In the genomic region with DNA sequence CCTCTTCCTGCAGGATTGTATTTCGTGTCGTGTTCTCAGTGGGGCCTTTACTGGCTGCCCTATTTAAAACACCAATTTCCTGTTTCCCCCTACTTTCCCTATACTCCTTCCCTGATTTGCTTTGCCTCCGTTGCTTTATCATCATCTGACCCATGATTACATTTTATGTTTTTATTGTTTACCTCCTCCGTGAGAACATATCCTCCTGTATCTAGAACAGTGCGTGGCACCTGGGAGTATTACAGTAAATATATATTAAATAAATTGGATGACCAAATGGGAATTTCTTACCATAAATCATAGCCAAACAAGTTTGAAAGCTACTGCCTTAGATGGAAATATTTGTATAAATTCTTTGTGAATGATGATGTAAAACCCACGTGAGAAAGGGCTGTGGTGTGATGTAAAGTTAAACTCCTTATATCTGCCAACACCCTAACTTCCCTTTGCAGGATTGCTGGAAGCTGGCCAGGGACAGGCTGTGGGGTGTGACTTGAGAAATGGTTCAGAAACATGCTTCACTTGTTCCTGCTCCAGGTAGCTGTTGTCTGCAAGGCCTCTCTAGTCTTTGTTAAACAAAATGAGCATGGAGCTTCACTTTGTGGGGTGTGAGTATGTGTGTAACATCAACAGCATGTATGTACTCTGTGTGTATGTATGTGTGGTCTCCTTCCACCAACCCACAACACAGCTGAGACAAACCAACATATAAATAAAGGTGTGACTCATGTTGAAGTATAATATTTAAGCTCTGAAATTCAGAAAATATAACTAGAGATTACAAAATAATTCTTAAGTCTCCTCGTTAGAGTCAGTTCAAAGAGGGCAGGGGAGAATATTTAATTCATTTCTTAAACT, we compare ENCODE assay signal across 1 cellular context.
TF ChIP-seq lines count a peak whose summit lies in the region.

No MANE protein-coding gene starts in this region.

TF ChIP-seq in GM23338, 12 proteins besides CTCF, POLR2A, EP300 and RAD21 (continued from another document):
- TF ChIP-seq, protein P1, sequence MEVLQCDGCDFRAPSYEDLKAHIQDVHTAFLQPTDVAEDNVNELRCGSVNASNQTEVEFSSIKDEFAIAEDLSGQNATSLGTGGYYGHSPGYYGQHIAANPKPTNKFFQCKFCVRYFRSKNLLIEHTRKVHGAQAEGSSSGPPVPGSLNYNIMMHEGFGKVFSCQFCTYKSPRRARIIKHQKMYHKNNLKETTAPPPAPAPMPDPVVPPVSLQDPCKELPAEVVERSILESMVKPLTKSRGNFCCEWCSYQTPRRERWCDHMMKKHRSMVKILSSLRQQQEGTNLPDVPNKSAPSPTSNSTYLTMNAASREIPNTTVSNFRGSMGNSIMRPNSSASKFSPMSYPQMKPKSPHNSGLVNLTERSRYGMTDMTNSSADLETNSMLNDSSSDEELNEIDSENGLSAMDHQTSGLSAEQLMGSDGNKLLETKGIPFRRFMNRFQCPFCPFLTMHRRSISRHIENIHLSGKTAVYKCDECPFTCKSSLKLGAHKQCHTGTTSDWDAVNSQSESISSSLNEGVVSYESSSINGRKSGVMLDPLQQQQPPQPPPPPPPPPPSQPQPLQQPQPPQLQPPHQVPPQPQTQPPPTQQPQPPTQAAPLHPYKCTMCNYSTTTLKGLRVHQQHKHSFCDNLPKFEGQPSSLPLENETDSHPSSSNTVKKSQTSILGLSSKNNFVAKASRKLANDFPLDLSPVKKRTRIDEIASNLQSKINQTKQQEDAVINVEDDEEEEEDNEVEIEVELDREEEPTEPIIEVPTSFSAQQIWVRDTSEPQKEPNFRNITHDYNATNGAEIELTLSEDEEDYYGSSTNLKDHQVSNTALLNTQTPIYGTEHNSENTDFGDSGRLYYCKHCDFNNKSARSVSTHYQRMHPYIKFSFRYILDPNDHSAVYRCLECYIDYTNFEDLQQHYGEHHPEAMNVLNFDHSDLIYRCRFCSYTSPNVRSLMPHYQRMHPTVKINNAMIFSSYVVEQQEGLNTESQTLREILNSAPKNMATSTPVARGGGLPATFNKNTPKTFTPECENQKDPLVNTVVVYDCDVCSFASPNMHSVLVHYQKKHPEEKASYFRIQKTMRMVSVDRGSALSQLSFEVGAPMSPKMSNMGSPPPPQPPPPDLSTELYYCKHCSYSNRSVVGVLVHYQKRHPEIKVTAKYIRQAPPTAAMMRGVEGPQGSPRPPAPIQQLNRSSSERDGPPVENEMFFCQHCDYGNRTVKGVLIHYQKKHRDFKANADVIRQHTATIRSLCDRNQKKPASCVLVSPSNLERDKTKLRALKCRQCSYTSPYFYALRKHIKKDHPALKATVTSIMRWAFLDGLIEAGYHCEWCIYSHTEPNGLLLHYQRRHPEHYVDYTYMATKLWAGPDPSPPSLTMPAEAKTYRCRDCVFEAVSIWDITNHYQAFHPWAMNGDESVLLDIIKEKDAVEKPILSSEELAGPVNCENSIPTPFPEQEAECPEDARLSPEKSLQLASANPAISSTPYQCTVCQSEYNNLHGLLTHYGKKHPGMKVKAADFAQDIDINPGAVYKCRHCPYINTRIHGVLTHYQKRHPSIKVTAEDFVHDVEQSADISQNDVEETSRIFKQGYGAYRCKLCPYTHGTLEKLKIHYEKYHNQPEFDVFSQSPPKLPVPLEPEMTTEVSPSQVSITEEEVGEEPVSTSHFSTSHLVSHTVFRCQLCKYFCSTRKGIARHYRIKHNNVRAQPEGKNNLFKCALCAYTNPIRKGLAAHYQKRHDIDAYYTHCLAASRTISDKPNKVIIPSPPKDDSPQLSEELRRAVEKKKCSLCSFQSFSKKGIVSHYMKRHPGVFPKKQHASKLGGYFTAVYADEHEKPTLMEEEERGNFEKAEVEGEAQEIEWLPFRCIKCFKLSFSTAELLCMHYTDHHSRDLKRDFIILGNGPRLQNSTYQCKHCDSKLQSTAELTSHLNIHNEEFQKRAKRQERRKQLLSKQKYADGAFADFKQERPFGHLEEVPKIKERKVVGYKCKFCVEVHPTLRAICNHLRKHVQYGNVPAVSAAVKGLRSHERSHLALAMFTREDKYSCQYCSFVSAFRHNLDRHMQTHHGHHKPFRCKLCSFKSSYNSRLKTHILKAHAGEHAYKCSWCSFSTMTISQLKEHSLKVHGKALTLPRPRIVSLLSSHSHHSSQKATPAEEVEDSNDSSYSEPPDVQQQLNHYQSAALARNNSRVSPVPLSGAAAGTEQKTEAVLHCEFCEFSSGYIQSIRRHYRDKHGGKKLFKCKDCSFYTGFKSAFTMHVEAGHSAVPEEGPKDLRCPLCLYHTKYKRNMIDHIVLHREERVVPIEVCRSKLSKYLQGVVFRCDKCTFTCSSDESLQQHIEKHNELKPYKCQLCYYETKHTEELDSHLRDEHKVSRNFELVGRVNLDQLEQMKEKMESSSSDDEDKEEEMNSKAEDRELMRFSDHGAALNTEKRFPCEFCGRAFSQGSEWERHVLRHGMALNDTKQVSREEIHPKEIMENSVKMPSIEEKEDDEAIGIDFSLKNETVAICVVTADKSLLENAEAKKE (CRISPR knock-in tag; IDR thresholded peaks at IDR 0.05) = no peak
